ENCODE assay signal across 9 cellular contexts in genomic region chr7:100482728-100483100, GRCh38. TPM values are rescaled to one million over a fixed set of nuclear protein-coding genes. Genes with fewer than 3 reads are reported as not detected.
A peak's percentile ranks its signal among the peaks of the same experiment; 100 is the strongest.
DNase-seq lines count a peak whose midpoint lies in the region; ATAC-seq, FAIRE-seq and TF ChIP-seq lines count a peak whose summit lies in the region.
"Had no signal": no experiment of that assay in that cellular context is flagged by ENCODE, and none has a peak within 500 bp of the region (broad histone marks: within the 10 kb centered on the region; RNA-seq: fewer than 3 reads in every experiment).

No MANE protein-coding gene starts in this region.

- H3K9ac ChIP-seq in mucosa of stomach (ENCODE audit: low read length): peak overlapping the region; percentile 29

- peaks cover 11% of the 10 kb centered on the region for H3K4me1 Mint-ChIP-seq in stimulated activated naive CD8-positive, alpha-beta T cell treated with anti-CD3 and anti-CD28 coated beads, Interleukin-15, Interleukin-2, amounts not matched to agents 100 ng/mL and 50 ng/mL, for 24 hours (ENCODE audit: low read depth)

- H3K27me3 Mint-ChIP-seq in stimulated activated naive CD8-positive, alpha-beta T cell treated with anti-CD3 and anti-CD28 coated beads, Interleukin-15, Interleukin-2, amounts not matched to agents 100 ng/mL and 50 ng/mL, for 24 hours: no peaks in the 10 kb centered on the region

- no peak for TF ChIP-seq CTCF in bronchial epithelial cell (IDR thresholded peaks at IDR 0.05; ENCODE audit: insufficient read depth, low read length, severe bottlenecking)

- no peak for DNase-seq in stimulated activated naive CD8-positive, alpha-beta T cell treated with anti-CD3 and anti-CD28 coated beads, Interleukin-15, Interleukin-2, amounts not matched to agents 100 U/mL and 50 U/mL, for 24 hours
- no peak for DNase-seq in bronchial epithelial cell (ENCODE audit: low read depth)
- DNase-seq in NCI-H1048 (lab: John Stamatoyannopoulos, UW): no peak
- no peak for DNase-seq in NCI-H2107 treated with DMSO at 0.1 percent for 48 hours (lab: John Stamatoyannopoulos, UW; ENCODE audit: unreplicated experiment)
- no peak for DNase-seq in NCI-H1105 (lab: John Stamatoyannopoulos, UW)

- H3K36me3 Mint-ChIP-seq in stimulated activated naive CD8-positive, alpha-beta T cell treated with anti-CD3 and anti-CD28 coated beads, Interleukin-15, Interleukin-2, amounts not matched to agents 100 ng/mL and 50 ng/mL, for 24 hours (ENCODE audit: low read depth): no peaks in the 10 kb centered on the region

- no peaks in the 10 kb centered on the region for H3K9me3 Mint-ChIP-seq in stimulated activated naive CD8-positive, alpha-beta T cell treated with anti-CD3 and anti-CD28 coated beads, Interleukin-15, Interleukin-2, amounts not matched to agents 100 ng/mL and 50 ng/mL, for 24 hours

- peak overlapping the region; percentile 71 for H3K27ac Mint-ChIP-seq in stimulated activated naive CD8-positive, alpha-beta T cell treated with anti-CD3 and anti-CD28 coated beads, Interleukin-15, Interleukin-2, amounts not matched to agents 100 ng/mL and 50 ng/mL, for 24 hours

- H3K36me3 ChIP-seq in bronchial epithelial cell (ENCODE audit: control insufficient read depth, insufficient read depth, low read length) (no peaks in the 10 kb centered on the region), mucosa of stomach (ENCODE audit: control insufficient read depth, insufficient read depth, low read length) (no peaks in the 10 kb centered on the region)

- H3K4me3 ChIP-seq in bronchial epithelial cell (ENCODE audit: low read depth, low read length): peak overlapping the region; percentile 52
- peak overlapping the region; percentile 9 for H3K4me3 ChIP-seq in mucosa of stomach (ENCODE audit: low read length)

- H3K9me3 ChIP-seq in mucosa of stomach (ENCODE audit: control insufficient read depth, low read length): no peaks in the 10 kb centered on the region

- H3K4me3 Mint-ChIP-seq in stimulated activated naive CD8-positive, alpha-beta T cell treated with anti-CD3 and anti-CD28 coated beads, Interleukin-15, Interleukin-2, amounts not matched to agents 100 ng/mL and 50 ng/mL, for 24 hours: peak overlapping the region; percentile 85

- H3K27me3 ChIP-seq in bronchial epithelial cell (ENCODE audit: control insufficient read depth, insufficient read depth, low read length): no peaks in the 10 kb centered on the region
- no peaks in the 10 kb centered on the region for H3K27me3 ChIP-seq in mucosa of stomach (ENCODE audit: control insufficient read depth, insufficient read depth, low read length)

- no peak for FAIRE-seq in bronchial epithelial cell (lab: Jason Lieb, UNC)
- FAIRE-seq: G401.6 had no signal

- no peak for ATAC-seq in stimulated activated naive CD8-positive, alpha-beta T cell treated with anti-CD3 and anti-CD28 coated beads, Interleukin-15, Interleukin-2, amounts not matched to agents 100 U/mL and 50 U/mL, for 24 hours
- ATAC-seq in HG03159 (IDR thresholded peaks at IDR 0.05; ENCODE audit: unreplicated experiment): no peak

- H3K4me1 ChIP-seq in mucosa of stomach (ENCODE audit: control insufficient read depth, insufficient read depth, low read length): peaks cover 18% of the 10 kb centered on the region

RNA-seq across cellular contexts. Expression of gene NYAP1, which starts 1.0 kb away (rescaled TPM):
- total RNA-seq in bronchial epithelial cell: under 0.01 and 0.64 TPM in 2 replicates

RNA-seq across cellular contexts. Expression of gene TSC22D4, which starts 3.7 kb away (rescaled TPM):
- total RNA-seq in bronchial epithelial cell: 7.6 and 12.7 TPM in 2 replicates

RNA-seq across cellular contexts. Expression of gene SPACDR, which starts 18.7 kb away (rescaled TPM):
- 0.38 and 0.53 TPM in 2 replicates for total RNA-seq in bronchial epithelial cell

RNA-seq across cellular contexts. Expression of gene PPP1R35, which starts 46.4 kb away (rescaled TPM):
- total RNA-seq in bronchial epithelial cell: 32.8 and 34.2 TPM in 2 replicates

RNA-seq across cellular contexts. Expression of gene MEPCE, which starts 53.1 kb away (rescaled TPM):
- 18.7 and 20.7 TPM in 2 replicates for total RNA-seq in bronchial epithelial cell
